In the genomic region with DNA sequence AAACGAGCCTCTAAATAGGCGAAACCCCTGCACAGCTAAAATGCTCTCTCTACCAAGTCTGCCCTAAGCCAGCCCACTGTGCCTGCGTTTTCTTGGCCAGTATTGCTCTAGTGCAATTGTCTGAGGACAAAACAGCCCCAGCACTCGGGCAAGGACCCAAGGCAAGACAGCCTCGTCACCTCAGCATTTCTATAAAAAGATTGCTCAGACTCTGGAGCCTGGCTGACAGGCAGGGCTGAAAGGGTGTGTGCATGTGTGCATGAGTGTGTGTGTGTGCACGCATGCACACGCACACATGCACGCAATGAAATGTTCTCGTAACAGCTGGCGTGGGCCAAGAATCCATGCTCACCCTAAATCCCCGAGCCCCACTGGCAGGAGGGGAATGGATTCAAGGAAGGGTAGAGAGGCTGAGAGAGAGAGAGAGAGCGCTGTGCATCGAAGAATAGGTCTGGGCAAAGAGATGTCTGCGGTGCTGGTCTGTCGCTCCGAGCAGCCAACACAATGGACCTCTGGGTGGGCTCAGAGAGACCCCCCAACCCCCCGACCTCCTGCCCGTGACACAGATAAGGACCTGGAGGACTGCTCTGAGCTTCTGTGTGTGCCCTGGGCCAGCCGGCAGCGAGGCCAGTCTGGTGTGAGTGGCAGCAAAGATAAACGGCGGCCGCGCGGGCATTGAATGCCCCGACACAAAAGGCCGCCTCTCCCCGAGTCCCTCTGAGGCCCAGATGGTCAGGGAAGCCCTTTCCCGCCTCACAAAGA, we compare ENCODE assay signal across 12 cellular contexts.
DNase-seq lines count a peak whose midpoint lies in the region; ATAC-seq and TF ChIP-seq lines count a peak whose summit lies in the region.
"Had no signal": no experiment of that assay in that cellular context is flagged by ENCODE, and none has a peak within 500 bp of the region (broad histone marks: within the 10 kb centered on the region; RNA-seq: fewer than 3 reads in every experiment).

No MANE protein-coding gene starts in this region.

- peak; percentile 65 to 70 for ATAC-seq in left cardiac atrium
- ATAC-seq in GM21717 (IDR thresholded peaks at IDR 0.05; ENCODE audit: unreplicated experiment) = no peak
- no peak for ATAC-seq in HG02885 (IDR thresholded peaks at IDR 0.05; ENCODE audit: poor library complexity, unreplicated experiment)

- no peaks in the 10 kb centered on the region for H3K79me2 ChIP-seq in GM23248 (ENCODE audit: insufficient read depth)

- no peaks in the 10 kb centered on the region for H3K4me1 ChIP-seq in GM23248 (ENCODE audit: insufficient read depth)

- DNase-seq in GM23248 = peak; percentile 28
- peak; percentile 56 for DNase-seq in left cardiac atrium
- DNase-seq in putamen (ENCODE audit: low spot score) = peak; percentile 7
- DNase-seq in SHP77 treated with DMSO at 0.1 percent for 48 hours (lab: John Stamatoyannopoulos, UW) = no peak
- DNase-seq in kidney tubule cell (ENCODE audit: low spot score) = no peak
- DNase-seq: activated CD8-positive, alpha-beta memory T cell treated with anti-CD3 and anti-CD28 coated beads, Interleukin-2, amount 50 U/mL, for 4 hours; CD4-positive, CD25-positive, alpha-beta regulatory T cell; MM.1S had no signal

- no peaks in the 10 kb centered on the region for H3F3A ChIP-seq in GM23248 (ENCODE audit: insufficient read depth)

- no peaks in the 10 kb centered on the region for H3K9me2 ChIP-seq in GM23248 (ENCODE audit: insufficient read depth)

- no peaks in the 10 kb centered on the region for H4K20me1 ChIP-seq in GM23248 (ENCODE audit: insufficient read depth)

- in situ Hi-C loops in GM23248 (cut with MboI) = no loop called here

- no peaks in the 10 kb centered on the region for H3K9me3 ChIP-seq in GM23248 (ENCODE audit: low read depth)

- intact Hi-C loops in left cardiac atrium (cut with DNase I) = no loop called here

- H3K36me3 ChIP-seq in GM23248 (ENCODE audit: low read depth) = no peaks in the 10 kb centered on the region

- WGBS in GM23248 (ENCODE audit: low coverage in 1 of 2, low lambda C conversion rate in 2 of 2, missing lambda C conversion rate in 2 of 2), 2 experiments = 11 to 36% methylated on average over 9 to 25 of the region's 29 CpGs

- H3K9ac ChIP-seq in GM23248 = no peak overlapping the region

- no peak overlapping the region for H3K4me3 ChIP-seq in GM23248

- TF ChIP-seq CTCF in VCaP (conservative IDR thresholded peaks at IDR 0.05) = no peak

- H3K27ac ChIP-seq in GM23248 (no peak overlapping the region), VCaP (peak overlapping the region; percentile 43)
- H3K27ac ChIP-seq: HL-60 had no signal

- H2AFZ ChIP-seq in GM23248 = no peak overlapping the region

- no peaks in the 10 kb centered on the region for H3K27me3 ChIP-seq in GM23248 (replicated peaks; ENCODE audit: insufficient read depth)

- no peak overlapping the region for H3K4me2 ChIP-seq in GM23248 (ENCODE audit: unreplicated experiment)

Comparison
In these comparisons a context has a peak if more than half of its experiments do, and no peak if none do; other contexts are left out.
1. DNase-seq: peak in GM23248 (single experiment), left cardiac atrium (single experiment) and putamen (single experiment); none in SHP77 treated with DMSO at 0.1 percent for 48 hours (single experiment) and kidney tubule cell (single experiment).
2. ATAC-seq: peak in left cardiac atrium (2 of 2); none in GM21717 (single experiment) and HG02885 (single experiment).